ENCODE assay signal across 14 cellular contexts in genomic region chr17:71071837-71072236, GRCh38.
A peak's percentile ranks its signal among the peaks of the same experiment; 100 is the strongest.
DNase-seq lines count a peak whose midpoint lies in the region; ATAC-seq and TF ChIP-seq lines count a peak whose summit lies in the region.
"Had no signal": no experiment of that assay in that cellular context is flagged by ENCODE, and none has a peak within 500 bp of the region (broad histone marks: within the 10 kb centered on the region; RNA-seq: fewer than 3 reads in every experiment).

No MANE protein-coding gene starts in this region.

- H3K79me2 ChIP-seq in ACC112 (ENCODE audit: control insufficient read depth, insufficient read depth, low read length, unreplicated experiment): no peaks in the 10 kb centered on the region

- peak; percentile 79 for DNase-seq in HK-2 (ENCODE audit: unreplicated experiment)
- DNase-seq in SW 1271 (lab: John Stamatoyannopoulos, UW): peak; percentile 95 to 97
- DNase-seq in foreskin fibroblast: peak; percentile 96 to 97
- DNase-seq in C1 segment of cervical spinal cord (lab: John Stamatoyannopoulos, UW): no peak
- DNase-seq: CD4-positive, alpha-beta T cell; effector CD8-positive, alpha-beta T cell; left ventricle myocardium superior; NCI-H2171 treated with DMSO at 0.1 percent for 48 hours; stomach had no signal

- no peaks in the 10 kb centered on the region for H3K27me3 ChIP-seq in ACC112 (ENCODE audit: insufficient read depth, low read length)
- H3K27me3 ChIP-seq: stomach had no signal

- H2AFZ ChIP-seq in ACC112 (ENCODE audit: low read length, unreplicated experiment): peak overlapping the region; percentile 98

- H3K36me3 ChIP-seq in ACC112 (ENCODE audit: insufficient read depth, low read length): no peaks in the 10 kb centered on the region
- H3K36me3 ChIP-seq: stomach had no signal

- H3K4me1 ChIP-seq in ACC112 (ENCODE audit: control insufficient read depth, insufficient read depth, low read length, unreplicated experiment): peaks cover 11% of the 10 kb centered on the region
- H3K4me1 ChIP-seq: stomach had no signal

- H3K27ac ChIP-seq in ACC112 (ENCODE audit: low read depth, low read length): peak overlapping the region; percentile 97
- H3K27ac ChIP-seq: skin epidermis, stomach had no signal

- ATAC-seq in GM18519 (IDR thresholded peaks at IDR 0.05; ENCODE audit: low FRiP score, unreplicated experiment) (no peak), GM19455 (IDR thresholded peaks at IDR 0.05; ENCODE audit: unreplicated experiment) (no peak), HG03457 (IDR thresholded peaks at IDR 0.05; ENCODE audit: unreplicated experiment) (no peak)
- ATAC-seq: left ventricle myocardium superior had no signal

- TF ChIP-seq CTCF in foreskin fibroblast (IDR thresholded peaks at IDR 0.05; ENCODE audit: low read depth, low read length): no peak

- H3K4me3 ChIP-seq in ACC112 (ENCODE audit: low read depth, low read length): peak overlapping the region; percentile 43; the same call in 1 of the 2 replicates
- no peak overlapping the region for H3K4me3 ChIP-seq in foreskin fibroblast (ENCODE audit: low read depth in 1 of 2, low read length in 2 of 2)
- H3K4me3 ChIP-seq: skin epidermis, stomach had no signal

Comparison
In these comparisons a context has a peak if more than half of its experiments do, and no peak if none do; other contexts are left out.
1. DNase-seq: peak in HK-2 (single experiment), SW 1271 (2 of 2) and foreskin fibroblast (2 of 2); none in C1 segment of cervical spinal cord (0 of 14).